ENCODE assay signal across 8 cellular contexts in the genomic region with DNA sequence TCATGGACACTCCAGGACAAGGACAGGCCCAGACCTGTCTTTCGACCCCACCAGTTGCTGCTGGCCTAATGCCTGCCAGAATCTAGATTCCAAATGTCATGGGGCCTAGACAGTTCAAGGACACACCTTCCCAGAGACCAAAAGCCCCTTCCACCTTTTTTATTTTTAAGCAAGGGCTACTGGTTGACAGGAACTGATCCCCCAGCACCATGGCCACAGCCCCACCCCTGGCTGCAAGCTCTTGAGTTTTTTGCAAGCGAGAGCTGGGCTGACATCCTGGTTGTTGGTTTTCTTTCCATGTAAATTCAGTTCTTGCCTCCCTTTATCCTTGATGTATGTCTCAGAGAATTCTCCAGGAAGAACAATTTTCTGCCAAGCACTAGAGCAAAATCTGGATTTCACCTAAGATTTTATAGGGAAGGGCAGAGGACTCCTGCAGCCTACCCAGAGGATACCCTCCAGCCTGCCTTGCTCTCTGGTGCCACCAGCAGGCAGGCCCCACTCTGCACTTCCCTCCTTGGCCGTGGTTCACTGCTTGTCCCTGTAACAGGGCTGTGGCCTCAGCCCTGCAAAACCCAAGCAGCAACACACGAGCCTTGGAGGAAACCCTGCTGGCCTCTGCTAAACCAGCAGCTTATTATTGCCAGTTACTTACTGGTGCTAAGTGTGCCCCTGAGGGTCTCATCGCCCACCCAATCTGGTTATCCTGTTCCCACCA.
DNase-seq lines count a peak whose midpoint lies in the region; ATAC-seq, FAIRE-seq and TF ChIP-seq lines count a peak whose summit lies in the region.

No MANE protein-coding gene starts in this region.

- no peak for FAIRE-seq in K562 (lab: Jason Lieb, UNC)
- peak; percentile 23 for FAIRE-seq in keratinocyte (lab: Jason Lieb, UNC)

- TF ChIP-seq CTCF in K562 (IDR thresholded peaks at IDR 0.05 in 2 of 3, conservative IDR thresholded peaks at IDR 0.05 in 1 of 3; ENCODE audit: insufficient read depth in 2 of 3, low read depth in 1 of 3, low read length in 3 of 3), result peak; percentile 42 to 49 (median 49)
- peak in 2 of 3 experiments; percentile 53 to 82 for TF ChIP-seq CTCF in keratinocyte (optimal IDR thresholded peaks at IDR 0.05 in 1 of 3, IDR thresholded peaks at IDR 0.05 in 1 of 3, conservative IDR thresholded peaks at IDR 0.05 in 1 of 3; ENCODE audit: extremely low read depth in 1 of 3, insufficient read depth in 2 of 3, low read length in 3 of 3)
- TF ChIP-seq CTCF in vagina (IDR thresholded peaks at IDR 0.05), result peak in 2 of 3 experiments; percentile 43 to 58

- H3K27me3 ChIP-seq in K562 (ENCODE audit: control insufficient read depth in 2 of 2, insufficient read depth in 2 of 2, low read length in 2 of 2), result peaks cover 0 to 31% of the 10 kb centered on the region in 2 experiments; a peak in 3 of 5 replicates
- no peaks in the 10 kb centered on the region for H3K27me3 ChIP-seq in keratinocyte (ENCODE audit: control insufficient read depth, extremely low read depth, insufficient read depth, low read length)
- H3K27me3 ChIP-seq in vagina, result no peaks in the 10 kb centered on the region

- WGBS in K562 (ENCODE audit: insufficient coverage, low coverage, missing lambda C conversion rate), result 0% methylated on average over 4 of the region's 5 CpGs

- in situ Hi-C loops in K562 (cut with MboI), result no loop called here

- dilution Hi-C loops in keratinocyte (cut with MboI; ENCODE audit: extremely low pct_ligation_motif_present, low sequenced_read_pairs), result no loop called here

- H3K9ac ChIP-seq in K562 (ENCODE audit: insufficient read depth in 1 of 2, low read depth in 2 of 2, low read length in 2 of 2), result no peak overlapping the region
- H3K9ac ChIP-seq in keratinocyte (ENCODE audit: control insufficient read depth, extremely low read depth, insufficient read depth, low read length), result no peak overlapping the region

- TF ChIP-seq EP300 in K562 (IDR thresholded peaks at IDR 0.05; ENCODE audit: low read length), result no peak

- BruUV-seq in K562 (replicated peaks; lab: Mats Ljungman, UMichigan), result no TSS peak

- H3K4me2 ChIP-seq in K562 (ENCODE audit: insufficient read depth, low read length) (no peak overlapping the region), keratinocyte (ENCODE audit: control insufficient read depth, extremely low read depth, insufficient read depth, low read depth, low read length) (no peak overlapping the region)

- H3K4me1 ChIP-seq in K562 (replicated peaks in 1 of 2; ENCODE audit: control insufficient read depth in 2 of 2, insufficient read depth in 2 of 2, low read length in 2 of 2) (no peaks in the 10 kb centered on the region), keratinocyte (ENCODE audit: control insufficient read depth, extremely low read depth, insufficient read depth, low read length) (peaks cover 47% of the 10 kb centered on the region), vagina (peaks cover 44% of the 10 kb centered on the region)

- POLR2A ChIA-PET in K562 (lab: Yijun Ruan, JAX), result no interaction called here

- H3K27ac ChIP-seq in K562 (ENCODE audit: extremely low read depth, low read depth, low read length) (no peak overlapping the region), keratinocyte (ENCODE audit: control insufficient read depth, insufficient read depth, low read length) (no peak overlapping the region), vagina (peak overlapping the region; percentile 51)

- peak; percentile 84 for ATAC-seq in K562
- no peak for ATAC-seq in GM21528 (IDR thresholded peaks at IDR 0.05; ENCODE audit: low FRiP score, unreplicated experiment)

- no peaks in the 10 kb centered on the region for H3K79me2 ChIP-seq in K562 (ENCODE audit: control insufficient read depth, insufficient read depth, low read length)
- H3K79me2 ChIP-seq in keratinocyte (ENCODE audit: control insufficient read depth, insufficient read depth, low read length), result no peaks in the 10 kb centered on the region

- H3K9me1 ChIP-seq in K562 (ENCODE audit: control insufficient read depth, insufficient read depth, low read length), result no peaks in the 10 kb centered on the region
- no peaks in the 10 kb centered on the region for H3K9me1 ChIP-seq in keratinocyte (ENCODE audit: control insufficient read depth, extremely low read depth, insufficient read depth, low read length)

- H3K4me3 ChIP-seq in K562 (no peak overlapping the region), keratinocyte (ENCODE audit: control insufficient read depth in 2 of 3, extremely low read depth in 1 of 3, insufficient read depth in 2 of 3, low read depth in 1 of 3, low read length in 3 of 3) (no peak overlapping the region), vagina (no peak overlapping the region)

- H2AFZ ChIP-seq in K562 (ENCODE audit: low read depth, low read length) (no peak overlapping the region), keratinocyte (ENCODE audit: control insufficient read depth, low read length) (no peak overlapping the region)

- H3K9me3 ChIP-seq in K562 (replicated peaks; ENCODE audit: control insufficient read depth, insufficient read depth, low read depth, low read length) (no peaks in the 10 kb centered on the region), keratinocyte (ENCODE audit: control insufficient read depth, low read depth, low read length) (no peaks in the 10 kb centered on the region), vagina (no peaks in the 10 kb centered on the region)

- TF ChIP-seq POLR2A in K562 (conservative IDR thresholded peaks at IDR 0.05) (no peak), vagina (IDR thresholded peaks at IDR 0.05) (no peak)

- CTCF ChIA-PET in K562 (lab: Yijun Ruan, JAX; ENCODE audit: low intra/inter-chr PET ratio), result no interaction called here

- TF ChIP-seq RAD21 in K562 (CRISPR knock-in tag; conservative IDR thresholded peaks at IDR 0.05 in 1 of 2, IDR thresholded peaks at IDR 0.05 in 1 of 2), result no peak

- H4K20me1 ChIP-seq in K562 (replicated peaks; ENCODE audit: control insufficient read depth, insufficient read depth, low read length) (no peaks in the 10 kb centered on the region), keratinocyte (ENCODE audit: control insufficient read depth, extremely low read depth, insufficient read depth, low read length) (no peaks in the 10 kb centered on the region)

- peak; percentile 15 for DNase-seq in COLO829 (ENCODE audit: low spot score)
- DNase-seq in HuH-7.5 (ENCODE audit: low spot score), result peak; percentile 27
- DNase-seq in K562 (ENCODE audit: extremely low read depth in 1 of 4, low spot score in 3 of 4), result peak; percentile 11 to 24 (median 18)
- DNase-seq in keratinocyte (ENCODE audit: low read depth, low spot score), result no peak
- DNase-seq in vagina (ENCODE audit: extremely low spot score in 2 of 2), result peak; percentile 79 to 88
- no peak for DNase-seq in NCI-H774 (lab: John Stamatoyannopoulos, UW)
- DNase-seq in DMS79 (lab: John Stamatoyannopoulos, UW), result no peak

- intact Hi-C loops in K562 (cut with micrococcal nuclease) (no loop called here), vagina (cut with DNase I) (no loop called here)

- H3K36me3 ChIP-seq in K562 (ENCODE audit: control insufficient read depth, insufficient read depth, low read length), result no peaks in the 10 kb centered on the region
- no peaks in the 10 kb centered on the region for H3K36me3 ChIP-seq in keratinocyte (ENCODE audit: control insufficient read depth in 2 of 2, extremely low read depth in 1 of 2, insufficient read depth in 2 of 2, low read length in 2 of 2)
- no peaks in the 10 kb centered on the region for H3K36me3 ChIP-seq in vagina

TF ChIP-seq in K562, 482 proteins besides CTCF, POLR2A, EP300 and RAD21:
- peak; percentile 25; the same call in 1 of the 2 replicates for TF ChIP-seq SPI1 (IDR thresholded peaks at IDR 0.05; ENCODE audit: borderline replicate concordance, low read depth, low read length)
- TF ChIP-seq RBM39 (optimal IDR thresholded peaks at IDR 0.05; ENCODE audit: low read depth, low read length), result no peak

Comparison
In these comparisons a context has a peak if more than half of its experiments do, and no peak if none do; other contexts are left out.
1. DNase-seq: peak in COLO829 (single experiment), HuH-7.5 (single experiment), K562 (4 of 4) and vagina (2 of 2); none in keratinocyte (single experiment), NCI-H774 (single experiment) and DMS79 (single experiment).
2. Peak in every context shown above with its lines, with median percentiles within 50 percentile points of each other: CTCF ChIP-seq.